In genomic region chr5:32076699-32077695, GRCh38 we compare ENCODE assay signal across 8 cellular contexts.
DNase-seq lines count a peak whose midpoint lies in the region; ATAC-seq and TF ChIP-seq lines count a peak whose summit lies in the region.

No MANE protein-coding gene starts in this region.

- intact Hi-C loops in transverse colon (cut with DNase I; ENCODE audit: low total_unique reads) = no loop called here

- H3K9me3 Mint-ChIP-seq in stimulated activated naive CD8-positive, alpha-beta T cell treated with anti-CD3 and anti-CD28 coated beads, Interleukin-15, amount 100 ng/mL, for 72 hours = no peaks in the 10 kb centered on the region

- peak; percentile 46 for DNase-seq in stimulated activated naive CD8-positive, alpha-beta T cell treated with anti-CD3 and anti-CD28 coated beads, Interleukin-15, Interleukin-2, amounts not matched to agents 100 U/mL and 50 U/mL, for 24 hours
- no peak for DNase-seq in stimulated activated naive CD8-positive, alpha-beta T cell treated with anti-CD3 and anti-CD28 coated beads, Interleukin-15, amount 100 ng/mL, for 72 hours
- DNase-seq in LHCN-M2 (ENCODE audit: low read depth) (peak; percentile 52), RWPE2 (ENCODE audit: low spot score) (no peak), cerebellum (ENCODE audit: low spot score) (peak; percentile 34), transverse colon (peak; percentile 27)

- H3K4me1 Mint-ChIP-seq in stimulated activated naive CD8-positive, alpha-beta T cell treated with anti-CD3 and anti-CD28 coated beads, Interleukin-15, amount 100 ng/mL, for 72 hours = no peaks in the 10 kb centered on the region

- H3K36me3 ChIP-seq in RWPE2 (ENCODE audit: low read depth) = no peaks in the 10 kb centered on the region
- H3K36me3 ChIP-seq in liver (ENCODE audit: control insufficient read depth in 4 of 4, insufficient read depth in 3 of 4, low read depth in 1 of 4, low read length in 3 of 4) = no peaks in the 10 kb centered on the region
- H3K36me3 ChIP-seq in transverse colon = no peaks in the 10 kb centered on the region

- H3K9ac ChIP-seq in liver (ENCODE audit: low read depth in 1 of 2, low read length in 2 of 2) = no peak overlapping the region

- 44% methylated on average over 4 of the region's 4 CpGs for WGBS in liver
- WGBS in transverse colon (ENCODE audit: low coverage in 1 of 2), 2 donors = 36 to 38% methylated on average over 4 of the region's 4 CpGs

- H3K27ac Mint-ChIP-seq in stimulated activated naive CD8-positive, alpha-beta T cell treated with anti-CD3 and anti-CD28 coated beads, Interleukin-15, amount 100 ng/mL, for 72 hours = no peak overlapping the region

- H3K4me3 ChIP-seq in RWPE2 (ENCODE audit: severe bottlenecking) (no peak overlapping the region), liver (ENCODE audit: low read depth in 1 of 3, low read length in 3 of 3) (no peak overlapping the region), transverse colon (no peak overlapping the region)

- H3K9me3 ChIP-seq in RWPE2 (ENCODE audit: severe bottlenecking) (no peaks in the 10 kb centered on the region), liver (ENCODE audit: control insufficient read depth in 4 of 4, low read length in 3 of 4) (no peaks in the 10 kb centered on the region), transverse colon (no peaks in the 10 kb centered on the region)

- ATAC-seq in stimulated activated naive CD8-positive, alpha-beta T cell treated with anti-CD3 and anti-CD28 coated beads, Interleukin-15, Interleukin-2, amounts not matched to agents 100 U/mL and 50 U/mL, for 24 hours = no peak
- no peak for ATAC-seq in stimulated activated naive CD8-positive, alpha-beta T cell treated with anti-CD3 and anti-CD28 coated beads, Interleukin-15, amount 100 ng/mL, for 72 hours
- ATAC-seq in RWPE2 (ENCODE audit: low read depth) (peak; percentile 74), GM21360 (IDR thresholded peaks at IDR 0.05; ENCODE audit: unreplicated experiment) (no peak)

- H3K4me1 ChIP-seq in RWPE2 (ENCODE audit: insufficient read depth, poor library complexity, severe bottlenecking) (no peaks in the 10 kb centered on the region), liver (ENCODE audit: control insufficient read depth in 4 of 4, insufficient read depth in 4 of 4, low read length in 3 of 4) (no peaks in the 10 kb centered on the region), transverse colon (no peaks in the 10 kb centered on the region)

- H3K27ac ChIP-seq in RWPE2 (ENCODE audit: poor library complexity, severe bottlenecking) (no peak overlapping the region), liver (ENCODE audit: low read depth in 1 of 2, low read length in 2 of 2) (no peak overlapping the region), transverse colon (no peak overlapping the region)

- TF ChIP-seq POLR2A in transverse colon (IDR thresholded peaks at IDR 0.05) = no peak

- TF ChIP-seq RAD21 in liver (IDR thresholded peaks at IDR 0.05) = peak; percentile 92 to 93

- TF ChIP-seq EP300 in transverse colon (IDR thresholded peaks at IDR 0.05; ENCODE audit: low read depth) = no peak

- TF ChIP-seq CTCF in RWPE2 (IDR thresholded peaks at IDR 0.05; ENCODE audit: poor library complexity, severe bottlenecking) = peak; percentile 99
- peak; percentile 63 for TF ChIP-seq CTCF in liver (IDR thresholded peaks at IDR 0.05; ENCODE audit: low read depth, low read length, missing input control)
- TF ChIP-seq CTCF in transverse colon (IDR thresholded peaks at IDR 0.05) = peak; percentile 53 to 66 (median 61)

- no peaks in the 10 kb centered on the region for H3K27me3 ChIP-seq in RWPE2 (ENCODE audit: insufficient read depth, poor library complexity, severe bottlenecking)
- no peaks in the 10 kb centered on the region for H3K27me3 ChIP-seq in liver (ENCODE audit: control insufficient read depth in 4 of 4, insufficient read depth in 4 of 4, low read length in 3 of 4)
- H3K27me3 ChIP-seq in transverse colon = no peaks in the 10 kb centered on the region

- H3K4me3 Mint-ChIP-seq in stimulated activated naive CD8-positive, alpha-beta T cell treated with anti-CD3 and anti-CD28 coated beads, Interleukin-15, amount 100 ng/mL, for 72 hours = no peak overlapping the region

- in situ Hi-C loops in transverse colon (cut with MboI; ENCODE audit: low pct_ligation_motif_present in 1 of 4, low pct_unique_long_range_greater_than_20kb in 1 of 4, low sequenced_read_pairs in 3 of 4) = loop anchor here (10.0 to 25.0 kb wide), 2 partner anchors 252 to 490 kb away; no protein-coding TSS in a partner anchor

- H3K27me3 Mint-ChIP-seq in stimulated activated naive CD8-positive, alpha-beta T cell treated with anti-CD3 and anti-CD28 coated beads, Interleukin-15, amount 100 ng/mL, for 72 hours = no peaks in the 10 kb centered on the region

TF ChIP-seq in liver, 16 proteins besides CTCF, POLR2A, EP300 and RAD21:
- TF ChIP-seq ZBTB33 (IDR thresholded peaks at IDR 0.05) = no peak
- TF ChIP-seq SP1 (IDR thresholded peaks at IDR 0.05) = no peak
- TF ChIP-seq JUND (IDR thresholded peaks at IDR 0.05) = no peak
- TF ChIP-seq, protein P1, sequence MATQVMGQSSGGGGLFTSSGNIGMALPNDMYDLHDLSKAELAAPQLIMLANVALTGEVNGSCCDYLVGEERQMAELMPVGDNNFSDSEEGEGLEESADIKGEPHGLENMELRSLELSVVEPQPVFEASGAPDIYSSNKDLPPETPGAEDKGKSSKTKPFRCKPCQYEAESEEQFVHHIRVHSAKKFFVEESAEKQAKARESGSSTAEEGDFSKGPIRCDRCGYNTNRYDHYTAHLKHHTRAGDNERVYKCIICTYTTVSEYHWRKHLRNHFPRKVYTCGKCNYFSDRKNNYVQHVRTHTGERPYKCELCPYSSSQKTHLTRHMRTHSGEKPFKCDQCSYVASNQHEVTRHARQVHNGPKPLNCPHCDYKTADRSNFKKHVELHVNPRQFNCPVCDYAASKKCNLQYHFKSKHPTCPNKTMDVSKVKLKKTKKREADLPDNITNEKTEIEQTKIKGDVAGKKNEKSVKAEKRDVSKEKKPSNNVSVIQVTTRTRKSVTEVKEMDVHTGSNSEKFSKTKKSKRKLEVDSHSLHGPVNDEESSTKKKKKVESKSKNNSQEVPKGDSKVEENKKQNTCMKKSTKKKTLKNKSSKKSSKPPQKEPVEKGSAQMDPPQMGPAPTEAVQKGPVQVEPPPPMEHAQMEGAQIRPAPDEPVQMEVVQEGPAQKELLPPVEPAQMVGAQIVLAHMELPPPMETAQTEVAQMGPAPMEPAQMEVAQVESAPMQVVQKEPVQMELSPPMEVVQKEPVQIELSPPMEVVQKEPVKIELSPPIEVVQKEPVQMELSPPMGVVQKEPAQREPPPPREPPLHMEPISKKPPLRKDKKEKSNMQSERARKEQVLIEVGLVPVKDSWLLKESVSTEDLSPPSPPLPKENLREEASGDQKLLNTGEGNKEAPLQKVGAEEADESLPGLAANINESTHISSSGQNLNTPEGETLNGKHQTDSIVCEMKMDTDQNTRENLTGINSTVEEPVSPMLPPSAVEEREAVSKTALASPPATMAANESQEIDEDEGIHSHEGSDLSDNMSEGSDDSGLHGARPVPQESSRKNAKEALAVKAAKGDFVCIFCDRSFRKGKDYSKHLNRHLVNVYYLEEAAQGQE (IDR thresholded peaks at IDR 0.05) = no peak
- TF ChIP-seq YY1 (IDR thresholded peaks at IDR 0.05) = no peak
- no peak for TF ChIP-seq TAF1 (conservative IDR thresholded peaks at IDR 0.05)
- TF ChIP-seq RXRA (IDR thresholded peaks at IDR 0.05) = no peak
- no peak for TF ChIP-seq GABPA (IDR thresholded peaks at IDR 0.05 in 1 of 2, conservative IDR thresholded peaks at IDR 0.05 in 1 of 2)
- TF ChIP-seq, protein P2, sequence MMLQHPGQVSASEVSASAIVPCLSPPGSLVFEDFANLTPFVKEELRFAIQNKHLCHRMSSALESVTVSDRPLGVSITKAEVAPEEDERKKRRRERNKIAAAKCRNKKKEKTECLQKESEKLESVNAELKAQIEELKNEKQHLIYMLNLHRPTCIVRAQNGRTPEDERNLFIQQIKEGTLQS (IDR thresholded peaks at IDR 0.05) = no peak
- no peak for TF ChIP-seq MAX (IDR thresholded peaks at IDR 0.05)
- no peak for TF ChIP-seq EGR1 (IDR thresholded peaks at IDR 0.05; ENCODE audit: low read depth in 2 of 2)
- TF ChIP-seq FOXA1 (IDR thresholded peaks at IDR 0.05) = no peak
- TF ChIP-seq NR2F2 (IDR thresholded peaks at IDR 0.05) = no peak
- TF ChIP-seq HNF4A (conservative IDR thresholded peaks at IDR 0.05) = no peak
- TF ChIP-seq HNF4G (IDR thresholded peaks at IDR 0.05) = no peak

Comparison
In these comparisons a context has a peak if more than half of its experiments do, and no peak if none do; other contexts are left out.
1. DNase-seq: peak in stimulated activated naive CD8-positive, alpha-beta T cell treated with anti-CD3 and anti-CD28 coated beads, Interleukin-15, Interleukin-2, amounts not matched to agents 100 U/mL and 50 U/mL, for 24 hours (single experiment), LHCN-M2 (single experiment), cerebellum (single experiment) and transverse colon (single experiment); none in stimulated activated naive CD8-positive, alpha-beta T cell treated with anti-CD3 and anti-CD28 coated beads, Interleukin-15, amount 100 ng/mL, for 72 hours (0 of 2) and RWPE2 (single experiment).
2. Peak in every context shown above with its lines, with median percentiles within 50 percentile points of each other: CTCF ChIP-seq.